In the genomic region with DNA sequence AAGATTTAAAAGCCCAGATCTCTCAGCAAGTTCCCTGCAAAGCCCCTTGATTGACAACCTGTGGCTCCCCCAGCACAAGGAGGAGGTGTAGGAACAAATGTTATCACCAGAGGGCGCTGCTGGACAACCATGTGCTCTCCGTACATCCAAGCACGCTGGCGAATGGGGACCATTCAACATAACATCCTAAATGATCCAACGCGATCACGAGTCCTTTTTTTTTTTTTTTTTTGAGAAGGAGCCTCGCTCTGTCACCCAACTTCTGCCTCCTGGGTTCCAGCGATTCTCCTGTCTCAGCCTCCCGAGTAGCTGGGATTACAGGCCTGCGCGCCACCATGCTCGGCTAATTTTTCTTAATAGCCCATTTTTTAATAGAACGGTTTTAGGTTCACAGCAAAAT, we compare ENCODE assay signal across 8 cellular contexts. TPM values are rescaled to one million over a fixed set of nuclear protein-coding genes. Genes with fewer than 3 reads are reported as not detected.
A peak's percentile ranks its signal among the peaks of the same experiment; 100 is the strongest.
DNase-seq lines count a peak whose midpoint lies in the region; ATAC-seq and TF ChIP-seq lines count a peak whose summit lies in the region.

No MANE protein-coding gene starts in this region.

- ATAC-seq in activated CD4-positive, alpha-beta T cell treated with anti-CD3 and anti-CD28 coated beads for 36 hours: peak; percentile 77
- ATAC-seq in HG03095 (IDR thresholded peaks at IDR 0.05; ENCODE audit: unreplicated experiment): no peak

- no peak overlapping the region for H3K4me3 ChIP-seq in AG04450 (ENCODE audit: low read depth, low read length)
- H3K4me3 ChIP-seq in H7 (ENCODE audit: insufficient read depth, low read depth, low read length): no peak overlapping the region

- peak; percentile 84 for TF ChIP-seq CTCF in AG04450 (IDR thresholded peaks at IDR 0.05; ENCODE audit: low read depth, low read length)
- peak; percentile 93 for TF ChIP-seq CTCF in chondrocyte (IDR thresholded peaks at IDR 0.05)

- no peaks in the 10 kb centered on the region for H3K36me3 ChIP-seq in H7 (replicated peaks; ENCODE audit: control insufficient read depth, insufficient read depth, low read length)

- intact Hi-C loops in activated CD4-positive, alpha-beta T cell treated with anti-CD3 and anti-CD28 coated beads for 36 hours (cut with DNase I, micrococcal nuclease): loop anchor here (1.0 to 10.0 kb wide), 6 partner anchors 57 to 511 kb away; no protein-coding TSS in a partner anchor

- POLR2A ChIA-PET in AG04450 (lab: Yijun Ruan, JAX): no interaction called here
- POLR2A ChIA-PET in activated CD4-positive, alpha-beta T cell treated with anti-CD3 and anti-CD28 coated beads for 36 hours (lab: Charles Lee): no interaction called here

- no peaks in the 10 kb centered on the region for H3K36me3 Mint-ChIP-seq in activated CD4-positive, alpha-beta T cell treated with anti-CD3 and anti-CD28 coated beads for 36 hours (ENCODE audit: low read depth)
- peaks cover 4% of the 10 kb centered on the region for H3K36me3 Mint-ChIP-seq in chondrocyte (ENCODE audit: low read depth)

- H3K4me1 Mint-ChIP-seq in activated CD4-positive, alpha-beta T cell treated with anti-CD3 and anti-CD28 coated beads for 36 hours: no peaks in the 10 kb centered on the region
- no peaks in the 10 kb centered on the region for H3K4me1 Mint-ChIP-seq in chondrocyte (ENCODE audit: low read depth)

- peaks cover 3% of the 10 kb centered on the region; the same call in 1 of the 2 replicates for H3K9me3 ChIP-seq in AG04450 (ENCODE audit: control insufficient read depth, insufficient read depth, low read length)

- peaks cover 12% of the 10 kb centered on the region for H3K27me3 ChIP-seq in AG04450 (ENCODE audit: control insufficient read depth, insufficient read depth, low read length)
- no peaks in the 10 kb centered on the region for H3K27me3 ChIP-seq in H7 (ENCODE audit: control insufficient read depth, insufficient read depth, low read length)

- H3K9me3 Mint-ChIP-seq in activated CD4-positive, alpha-beta T cell treated with anti-CD3 and anti-CD28 coated beads for 36 hours (ENCODE audit: low read depth): no peaks in the 10 kb centered on the region
- H3K9me3 Mint-ChIP-seq in chondrocyte (ENCODE audit: low read depth): peaks cover 7% of the 10 kb centered on the region

- peaks cover 35% of the 10 kb centered on the region for H3K27me3 Mint-ChIP-seq in activated CD4-positive, alpha-beta T cell treated with anti-CD3 and anti-CD28 coated beads for 36 hours
- H3K27me3 Mint-ChIP-seq in chondrocyte (ENCODE audit: low read depth): peaks cover 33% of the 10 kb centered on the region

- DNase-seq in AG04450 (ENCODE audit: low read depth, low spot score) (peak; percentile 58), H7 (peak; percentile 90), NCI-H510A (lab: John Stamatoyannopoulos, UW) (peak; percentile 18), chondrocyte (ENCODE audit: low spot score) (no peak), left kidney (ENCODE audit: low read depth, low spot score) (peak; percentile 91)
- peak; percentile 86 for DNase-seq in activated CD4-positive, alpha-beta T cell treated with anti-CD3 and anti-CD28 coated beads for 36 hours
- peak; percentile 69 for DNase-seq in stimulated activated CD4-positive, alpha-beta T cell treated with anti-CD3 and anti-CD28 coated beads, Interleukin-4, amount 100 ng/mL, for 1 hour

- no peak overlapping the region for H3K27ac Mint-ChIP-seq in activated CD4-positive, alpha-beta T cell treated with anti-CD3 and anti-CD28 coated beads for 36 hours
- H3K27ac Mint-ChIP-seq in chondrocyte (ENCODE audit: unreplicated experiment): no peak overlapping the region

- H3K4me3 Mint-ChIP-seq in activated CD4-positive, alpha-beta T cell treated with anti-CD3 and anti-CD28 coated beads for 36 hours: no peak overlapping the region
- no peak overlapping the region for H3K4me3 Mint-ChIP-seq in chondrocyte (ENCODE audit: unreplicated experiment)

- H3K27ac ChIP-seq in AG04450 (ENCODE audit: low read depth, low read length): no peak overlapping the region

- CTCF ChIA-PET in AG04450 (lab: Charles Lee): interaction anchor here (0.6 to 6.2 kb wide), 26 partner anchors 19 to 1603 kb away, joined by 3 to 66 read pairs (median 6); a partner anchor contains a TSS
- CTCF ChIA-PET in activated CD4-positive, alpha-beta T cell treated with anti-CD3 and anti-CD28 coated beads for 36 hours (lab: Charles Lee): interaction anchor here (0.7 to 2.3 kb wide), 11 partner anchors 8 to 970 kb away, joined by 3 to 10 read pairs (median 4); a partner anchor contains a TSS

RNA-seq across cellular contexts. Expression of a gene that starts 52.0 kb away (rescaled TPM):
- polyA plus RNA-seq in AG04450 (2011; rRNA removed): not detected in 2 replicates
- polyA minus RNA-seq in AG04450 (2011; rRNA and poly(A)+ RNA removed): not detected in 2 replicates
- total RNA-seq in H7 (2014; rRNA removed; shearing (Covaris generic)): not detected in 2 replicates
- total RNA-seq in activated CD4-positive, alpha-beta T cell treated with anti-CD3 and anti-CD28 coated beads for 36 hours: not detected
- not detected in 3 replicates for total RNA-seq in chondrocyte

RNA-seq across cellular contexts. Expression of a gene that starts 57.6 kb away (rescaled TPM):
- 18.8 and 26.2 TPM in 2 replicates for polyA plus RNA-seq in AG04450 (2011; rRNA removed)
- polyA minus RNA-seq in AG04450 (2011; rRNA and poly(A)+ RNA removed): 23.2 and 27.3 TPM in 2 replicates
- total RNA-seq in H7 (2014; rRNA removed; shearing (Covaris generic)): 47.3 and 58.3 TPM in 2 replicates
- 10 to 100 TPM; 27.6 to 28.5 TPM for total RNA-seq in activated CD4-positive, alpha-beta T cell treated with anti-CD3 and anti-CD28 coated beads for 36 hours
- total RNA-seq in chondrocyte: 59.2 to 62.2 TPM (median 59.7 TPM) in 3 replicates
